Comparison of ENCODE assay signal across 9 cellular contexts in genomic region chr16:24731722-24732419, GRCh38. TPM values are rescaled to one million over a fixed set of nuclear protein-coding genes. Genes with fewer than 3 reads are reported as not detected.
DNase-seq lines count a peak whose midpoint lies in the region; ATAC-seq lines count a peak whose summit lies in the region.
"Had no signal": no experiment of that assay in that cellular context is flagged by ENCODE, and none has a peak within 500 bp of the region (broad histone marks: within the 10 kb centered on the region; RNA-seq: fewer than 3 reads in every experiment).

No MANE protein-coding gene starts in this region.

- 76% methylated on average over 8 of the region's 8 CpGs for WGBS in HUES64

- H3K36me3 ChIP-seq in HUES64 (ENCODE audit: insufficient read depth, low read length): peaks cover 34% of the 10 kb centered on the region
- peaks cover 18% of the 10 kb centered on the region for H3K36me3 ChIP-seq in adipocyte (ENCODE audit: control insufficient read depth, insufficient read depth, low read length, severe bottlenecking)
- H3K36me3 ChIP-seq in skeletal muscle tissue (ENCODE audit: control insufficient read depth in 3 of 3, insufficient read depth in 3 of 3, low read length in 3 of 3): peaks cover 0 to 3% (median 0%) of the 10 kb centered on the region in 3 donors

- H3K36me3 Mint-ChIP-seq in activated CD4-positive, alpha-beta T cell treated with anti-CD3 and anti-CD28 coated beads, Interleukin-2, amount 10 ng/mL, durations not matched to agents 7 days and 5 days (ENCODE audit: low read depth): peaks cover 36% of the 10 kb centered on the region

- H3K27me3 Mint-ChIP-seq in activated CD4-positive, alpha-beta T cell treated with anti-CD3 and anti-CD28 coated beads, Interleukin-2, amount 10 ng/mL, durations not matched to agents 7 days and 5 days: no peaks in the 10 kb centered on the region

- peaks cover 51% of the 10 kb centered on the region for H3K4me1 Mint-ChIP-seq in activated CD4-positive, alpha-beta T cell treated with anti-CD3 and anti-CD28 coated beads, Interleukin-2, amount 10 ng/mL, durations not matched to agents 7 days and 5 days

- no peaks in the 10 kb centered on the region for H3K27me3 ChIP-seq in HUES64 (ENCODE audit: insufficient read depth, low read length)
- H3K27me3 ChIP-seq in adipocyte (replicated peaks; ENCODE audit: control insufficient read depth, insufficient read depth, low read length): no peaks in the 10 kb centered on the region
- H3K27me3 ChIP-seq in skeletal muscle tissue (ENCODE audit: control insufficient read depth in 3 of 3, insufficient read depth in 3 of 3, low read length in 3 of 3): no peaks in the 10 kb centered on the region

- peak overlapping the region; percentile 43 for H3K9ac ChIP-seq in HUES64 (ENCODE audit: low read depth, low read length)
- H3K9ac ChIP-seq in adipocyte (ENCODE audit: low read length): peak overlapping the region; percentile 98
- peak overlapping the region; percentile 54 to 93 (median 73) for H3K9ac ChIP-seq in skeletal muscle tissue (ENCODE audit: low read depth in 1 of 3, low read length in 3 of 3)

- H3K9me3 ChIP-seq in HUES64 (ENCODE audit: insufficient read depth, low read depth, low read length) (no peaks in the 10 kb centered on the region), adipocyte (ENCODE audit: control insufficient read depth, low read length) (no peaks in the 10 kb centered on the region), skeletal muscle tissue (ENCODE audit: control insufficient read depth in 3 of 3, low read length in 3 of 3) (no peaks in the 10 kb centered on the region)

- H3K4me3 ChIP-seq in HUES64 (ENCODE audit: low read length): peak overlapping the region; percentile 100
- peak overlapping the region; percentile 94 for H3K4me3 ChIP-seq in adipocyte (ENCODE audit: low read length)
- H3K4me3 ChIP-seq in iPS-11a (ENCODE audit: low read depth, low read length): peak overlapping the region; percentile 75
- peak overlapping the region; percentile 4 to 89 (median 52) for H3K4me3 ChIP-seq in skeletal muscle tissue (ENCODE audit: low read length in 3 of 3)

- POLR2A ChIA-PET in activated CD4-positive, alpha-beta T cell treated with anti-CD3 and anti-CD28 coated beads, Interleukin-2, amount 10 ng/mL, durations not matched to agents 7 days and 5 days (lab: Charles Lee): interaction anchor here (1.2 kb wide), 1 partner anchor 190 kb away, joined by 3 read pairs; no protein-coding TSS in a partner anchor

- H3K9me3 Mint-ChIP-seq in activated CD4-positive, alpha-beta T cell treated with anti-CD3 and anti-CD28 coated beads, Interleukin-2, amount 10 ng/mL, durations not matched to agents 7 days and 5 days: no peaks in the 10 kb centered on the region

- H3K27ac ChIP-seq in HUES64 (ENCODE audit: low read depth, low read length) (peak overlapping the region; percentile 87; the same call in 1 of the 2 replicates), skeletal muscle tissue (ENCODE audit: low read depth, low read length) (peak overlapping the region; percentile 67)

- H3K27ac Mint-ChIP-seq in activated CD4-positive, alpha-beta T cell treated with anti-CD3 and anti-CD28 coated beads, Interleukin-2, amount 10 ng/mL, durations not matched to agents 7 days and 5 days: no peak overlapping the region

- DNase-seq in adipocyte (ENCODE audit: low read depth) (no peak), SW 1271 (lab: John Stamatoyannopoulos, UW) (no peak)
- no peak for DNase-seq in stimulated activated CD4-positive, alpha-beta T cell treated with anti-CD3 and anti-CD28 coated beads, Interleukin-15, amount 100 ng/mL, for 24 hours
- no peak for DNase-seq in activated CD4-positive, alpha-beta T cell treated with anti-CD3 and anti-CD28 coated beads, Interleukin-2, amount 10 ng/mL, durations not matched to agents 7 days and 5 days
- DNase-seq: activated CD8-positive, alpha-beta memory T cell treated with anti-CD3 and anti-CD28 coated beads, Interleukin-2, amount 50 U/mL, for 48 hours had no signal

- CTCF ChIA-PET in activated CD4-positive, alpha-beta T cell treated with anti-CD3 and anti-CD28 coated beads, Interleukin-2, amount 10 ng/mL, durations not matched to agents 7 days and 5 days (lab: Charles Lee): no interaction called here

- ATAC-seq in GM21619 (IDR thresholded peaks at IDR 0.05; ENCODE audit: unreplicated experiment): no peak

- H3K4me3 Mint-ChIP-seq in activated CD4-positive, alpha-beta T cell treated with anti-CD3 and anti-CD28 coated beads, Interleukin-2, amount 10 ng/mL, durations not matched to agents 7 days and 5 days: no peak overlapping the region

- H3K4me1 ChIP-seq in HUES64 (ENCODE audit: insufficient read depth, low read length) (peaks cover 44% of the 10 kb centered on the region), adipocyte (ENCODE audit: control insufficient read depth, insufficient read depth, low read length) (peaks cover 62% of the 10 kb centered on the region), skeletal muscle tissue (ENCODE audit: control insufficient read depth in 3 of 3, insufficient read depth in 3 of 3, low read length in 3 of 3) (peaks cover 38 to 55% (median 53%) of the 10 kb centered on the region in 3 donors)

RNA-seq across cellular contexts. Expression of gene TNRC6A, which starts 2.4 kb away (rescaled TPM):
- polyA plus RNA-seq in HUES64 (2013, experiment 1 of 2): 44.5 TPM
- 46.2 TPM for polyA plus RNA-seq in HUES64 (2013, experiment 2 of 2)
- total RNA-seq in skeletal muscle tissue: 24.5 TPM
- 10 to 100 TPM; 47.4 to 49.3 TPM for total RNA-seq in activated CD4-positive, alpha-beta T cell treated with anti-CD3 and anti-CD28 coated beads, Interleukin-2, amount 10 ng/mL, durations not matched to agents 7 days and 5 days

Comparison
In these comparisons a context has a peak if more than half of its experiments do, and no peak if none do; other contexts are left out.
1. H3K9ac ChIP-seq: peak in every context shown above with its lines; median percentile 98 in adipocyte; 73 in skeletal muscle tissue; 43 in HUES64.